In the genomic region with DNA sequence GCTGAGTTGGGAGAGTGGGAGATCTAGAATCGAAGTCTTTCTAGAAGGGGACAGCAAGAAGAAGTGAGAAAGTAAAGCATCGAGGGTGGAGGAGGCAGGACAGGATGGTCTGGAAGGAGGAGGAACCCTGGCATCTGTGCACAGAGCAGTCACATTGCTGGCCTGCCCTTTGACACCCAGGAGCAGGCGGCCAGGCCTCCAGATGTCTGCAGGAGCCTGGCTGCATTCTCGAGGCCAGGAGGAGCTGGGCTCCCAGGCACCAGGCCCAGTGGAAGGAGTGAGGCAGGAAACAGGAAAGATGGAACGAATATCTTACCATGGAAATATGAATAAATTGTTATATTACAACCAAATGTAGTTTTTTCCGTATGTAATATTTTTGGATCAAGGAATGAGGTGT, we compare ENCODE assay signal across 17 cellular contexts.
"Had no signal": no experiment of that assay in that cellular context is flagged by ENCODE, and none has a peak within 500 bp of the region (broad histone marks: within the 10 kb centered on the region; RNA-seq: fewer than 3 reads in every experiment).

No MANE protein-coding gene starts in this region.

- DNase-seq: activated CD4-positive, alpha-beta T cell treated with anti-CD3 and anti-CD28 coated beads, Interleukin-2, amount 50 U/mL, for 1 hour; activated CD8-positive, alpha-beta memory T cell treated with anti-CD3 and anti-CD28 coated beads, Interleukin-2, amount 50 U/mL, for 4 hours; activated gamma-delta T cell; activated T-cell treated with anti-CD3 and anti-CD28 coated beads, Interleukin-2, amount 50 U/mL, for 48 hours; effector CD8-positive, alpha-beta T cell; mammary epithelial cell; sigmoid colon; stimulated activated CD4-positive, alpha-beta T cell treated with anti-CD3 and anti-CD28 coated beads, Interleukin-4, amount 100 ng/mL, for 24 hours; T-cell; T-helper 9 cell had no signal

- H3K4me3 ChIP-seq: hepatocyte, prostate gland, sigmoid colon, stomach had no signal

- H3K27ac ChIP-seq: hepatocyte, prostate gland had no signal

- ATAC-seq: activated CD4-positive, CD25-positive, alpha-beta regulatory T cell treated with anti-CD3 and anti-CD28 coated beads, Interleukin-2, amount 50 U/mL, for 24 hours; esophagus mucosa; left lobe of liver; stimulated activated effector memory CD8-positive, alpha-beta T cell treated with anti-CD3 and anti-CD28 coated beads, Interleukin-12 subunit alpha, Interleukin-12 subunit beta, amount 100 ng/mL, for 72 hours; T-cell had no signal

- H3K9me3 ChIP-seq: prostate gland, sigmoid colon, stomach had no signal

- H3K27me3 ChIP-seq: hepatocyte, sigmoid colon, stomach had no signal

- H3K4me1 ChIP-seq: prostate gland, sigmoid colon had no signal

- H3K36me3 ChIP-seq: prostate gland, sigmoid colon, stomach had no signal
